Comparison of ENCODE assay signal across 8 cellular contexts in the genomic region with DNA sequence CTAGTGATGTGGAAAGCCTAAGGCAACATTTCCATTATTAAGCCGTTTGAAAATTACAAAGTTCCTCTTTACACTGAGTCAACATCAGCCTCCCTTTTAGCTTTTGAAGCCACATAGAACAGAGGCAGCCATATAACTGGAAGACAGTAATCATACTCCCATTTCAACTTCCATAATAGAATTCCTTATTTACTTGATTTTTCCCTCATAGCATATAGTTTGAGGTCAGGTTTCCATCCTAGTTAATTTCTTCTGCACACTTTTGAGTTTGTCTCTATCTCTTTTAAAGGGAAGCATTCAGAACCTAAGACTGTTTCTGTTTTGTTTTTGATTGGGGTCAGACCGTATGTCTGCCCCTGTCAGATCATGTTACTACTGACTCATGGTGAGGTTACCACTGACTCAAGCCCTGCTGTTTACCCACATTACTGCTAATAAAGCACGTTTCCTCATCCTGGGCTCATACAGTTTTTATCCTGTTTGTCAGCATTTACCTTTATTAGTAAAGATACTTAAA.
A peak's percentile ranks its signal among the peaks of the same experiment; 100 is the strongest.
DNase-seq lines count a peak whose midpoint lies in the region; ATAC-seq, FAIRE-seq and TF ChIP-seq lines count a peak whose summit lies in the region.

No MANE protein-coding gene starts in this region.

- DNase-seq in SK-N-SH (no peak), foreskin melanocyte (peak; percentile 81), GM19239 (ENCODE audit: insufficient read length, low spot score) (no peak), germinal center (ENCODE audit: low spot score) (no peak)
- DNase-seq in CD8-positive, alpha-beta memory T cell, result no peak

- H2AFZ ChIP-seq in SK-N-SH (ENCODE audit: low read depth), result no peak overlapping the region

- H3K4me1 ChIP-seq in SK-N-SH (ENCODE audit: control insufficient read depth in 1 of 2, insufficient read depth in 2 of 2, low read depth in 1 of 2, low read length in 1 of 2), result peaks cover 0 to 25% of the 10 kb centered on the region in 2 experiments; a peak in 3 of 4 replicates
- peaks cover 14% of the 10 kb centered on the region for H3K4me1 ChIP-seq in CD8-positive, alpha-beta memory T cell (ENCODE audit: insufficient read depth, low read length)

- H3K27ac Mint-ChIP-seq in CD8-positive, alpha-beta memory T cell, result peak overlapping the region in 3 of 8 donors; percentile 15 to 80 (median 52)

- peaks cover 0 to 7% (median 0%) of the 10 kb centered on the region in 3 donors for H3K36me3 Mint-ChIP-seq in CD8-positive, alpha-beta memory T cell

- no peak overlapping the region; a peak in 1 of 4 replicates for H3K4me3 ChIP-seq in SK-N-SH (ENCODE audit: low read depth in 2 of 2, low read length in 1 of 2)
- no peak overlapping the region for H3K4me3 ChIP-seq in CD8-positive, alpha-beta memory T cell (ENCODE audit: low read length)

- FAIRE-seq in GM19239 (lab: Jason Lieb, UNC), result no peak

- H3K27me3 Mint-ChIP-seq in CD8-positive, alpha-beta memory T cell, result peaks cover 0 to 1% of the 10 kb centered on the region in 2 donors

- peak overlapping the region; percentile 32; the same call in 1 of the 2 replicates for H3K9ac ChIP-seq in SK-N-SH

- CTCF ChIA-PET in SK-N-SH (lab: Yijun Ruan, JAX), result interaction anchor here (0.6 to 1.7 kb wide), 2 partner anchors 10 to 356 kb away, joined by 3 to 6 read pairs; no protein-coding TSS in a partner anchor
- CTCF ChIA-PET in CD8-positive, alpha-beta memory T cell (lab: Charles Lee), result interaction anchor here (1.7 kb wide), 1 partner anchor 11 kb away, joined by 3 read pairs; no protein-coding TSS in a partner anchor

- H3K4me3 Mint-ChIP-seq in CD8-positive, alpha-beta memory T cell, result peak overlapping the region in 1 of 7 donors; percentile 46

- no peak for TF ChIP-seq CTCF in 22Rv1 (IDR thresholded peaks at IDR 0.05)
- no peak for TF ChIP-seq CTCF in SK-N-SH (IDR thresholded peaks at IDR 0.05)

- H3K27ac ChIP-seq in 22Rv1 (0 out of 2 replicates have a peak overlapping the region, but pooled peaks have one; percentile 5), SK-N-SH (ENCODE audit: low read depth in 2 of 2, low read length in 1 of 2) (peak overlapping the region; percentile 65 to 76; a peak in 3 of 4 replicates)
- H3K27ac ChIP-seq in CD8-positive, alpha-beta memory T cell (ENCODE audit: low read depth, low read length), result no peak overlapping the region

- TF ChIP-seq RAD21 in SK-N-SH (IDR thresholded peaks at IDR 0.05; ENCODE audit: low read length), result no peak

- peak in 1 of 2 experiments; percentile 93; a peak in 2 of 4 replicates for TF ChIP-seq EP300 in SK-N-SH (IDR thresholded peaks at IDR 0.05; ENCODE audit: borderline replicate concordance in 1 of 2, low read depth in 1 of 2, low read length in 1 of 2)

- H3K4me1 Mint-ChIP-seq in CD8-positive, alpha-beta memory T cell, result peaks cover 15 to 26% (median 19%) of the 10 kb centered on the region in 3 donors

- ATAC-seq in GM18498 (IDR thresholded peaks at IDR 0.05; ENCODE audit: unreplicated experiment), result peak; percentile 70
- peak; percentile 69 for ATAC-seq in HG03378 (IDR thresholded peaks at IDR 0.05; ENCODE audit: unreplicated experiment)

- H3K9me2 ChIP-seq in SK-N-SH, result no peaks in the 10 kb centered on the region

- no peaks in the 10 kb centered on the region for H4K20me1 ChIP-seq in SK-N-SH (ENCODE audit: insufficient read depth)

- H3K9me3 Mint-ChIP-seq in CD8-positive, alpha-beta memory T cell, result peaks cover 0 to 2% (median 0%) of the 10 kb centered on the region in 5 donors

- H3K9me3 ChIP-seq in SK-N-SH, result no peaks in the 10 kb centered on the region
- H3K9me3 ChIP-seq in CD8-positive, alpha-beta memory T cell (ENCODE audit: low read length), result no peaks in the 10 kb centered on the region

- 4% methylated on average over 3 of the region's 3 CpGs for WGBS in SK-N-SH (ENCODE audit: low lambda C conversion rate)

- no peaks in the 10 kb centered on the region for H3K36me3 ChIP-seq in SK-N-SH (replicated peaks in 1 of 2; ENCODE audit: control insufficient read depth in 1 of 2, insufficient read depth in 2 of 2, low read length in 1 of 2)
- H3K36me3 ChIP-seq in CD8-positive, alpha-beta memory T cell (ENCODE audit: insufficient read depth, low read length), result no peaks in the 10 kb centered on the region

- H3K27me3 ChIP-seq in SK-N-SH (ENCODE audit: insufficient read depth), result no peaks in the 10 kb centered on the region
- no peaks in the 10 kb centered on the region for H3K27me3 ChIP-seq in CD8-positive, alpha-beta memory T cell (ENCODE audit: insufficient read depth, low read length, poor library complexity, severe bottlenecking)

- H3K4me2 ChIP-seq in SK-N-SH, result peak overlapping the region; percentile 44; the same call in 1 of the 2 replicates

- no peaks in the 10 kb centered on the region for H3K79me2 ChIP-seq in SK-N-SH (ENCODE audit: insufficient read depth)

- peaks cover 38% of the 10 kb centered on the region for H3F3A ChIP-seq in SK-N-SH (replicated peaks; ENCODE audit: insufficient read depth)

- POLR2A ChIA-PET in SK-N-SH (lab: Yijun Ruan, JAX), result no interaction called here
- POLR2A ChIA-PET in CD8-positive, alpha-beta memory T cell (lab: Charles Lee), result no interaction called here

TF ChIP-seq in SK-N-SH, 30 proteins besides CTCF, POLR2A, EP300 and RAD21 (continues in another document):
- TF ChIP-seq EZH2phosphoT487 (IDR thresholded peaks at IDR 0.05; ENCODE audit: borderline replicate concordance, low read depth) (no peak), FOXJ3 (CRISPR knock-in tag; IDR thresholded peaks at IDR 0.05) (no peak), JUND (IDR thresholded peaks at IDR 0.05) (peak; percentile 95), FOXM1 (IDR thresholded peaks at IDR 0.05; ENCODE audit: low read depth) (peak; percentile 49; the same call in 1 of the 2 replicates), SMC3 (IDR thresholded peaks at IDR 0.05; ENCODE audit: low read depth, low read length) (no peak), TCF12 (IDR thresholded peaks at IDR 0.05) (peak; percentile 93), TEAD4 (IDR thresholded peaks at IDR 0.05; ENCODE audit: borderline replicate concordance, insufficient read depth) (peak; percentile 71; the same call in 1 of the 2 replicates), GATA2 (CRISPR knock-in tag; IDR thresholded peaks at IDR 0.05) (no peak), NRF1 (IDR thresholded peaks at IDR 0.05; ENCODE audit: low read depth, low read length) (no peak), ELF1 (IDR thresholded peaks at IDR 0.05) (no peak; the same call in 1 of the 2 replicates), TAF1 (IDR thresholded peaks at IDR 0.05; ENCODE audit: borderline replicate concordance, low read depth, low read length) (no peak), RCOR1 (IDR thresholded peaks at IDR 0.05; ENCODE audit: low read length) (no peak), MXI1 (IDR thresholded peaks at IDR 0.05; ENCODE audit: low read depth, low read length) (no peak), RXRA (IDR thresholded peaks at IDR 0.05; ENCODE audit: borderline replicate concordance, low read depth) (peak; percentile 93), POLR2AphosphoS5 (IDR thresholded peaks at IDR 0.05; ENCODE audit: low read depth, low read length) (peak; percentile 69; the same call in 1 of the 2 replicates), SIN3A (IDR thresholded peaks at IDR 0.05; ENCODE audit: borderline replicate concordance, low read depth, low read length) (peak; percentile 91)
- TF ChIP-seq, protein P1, sequence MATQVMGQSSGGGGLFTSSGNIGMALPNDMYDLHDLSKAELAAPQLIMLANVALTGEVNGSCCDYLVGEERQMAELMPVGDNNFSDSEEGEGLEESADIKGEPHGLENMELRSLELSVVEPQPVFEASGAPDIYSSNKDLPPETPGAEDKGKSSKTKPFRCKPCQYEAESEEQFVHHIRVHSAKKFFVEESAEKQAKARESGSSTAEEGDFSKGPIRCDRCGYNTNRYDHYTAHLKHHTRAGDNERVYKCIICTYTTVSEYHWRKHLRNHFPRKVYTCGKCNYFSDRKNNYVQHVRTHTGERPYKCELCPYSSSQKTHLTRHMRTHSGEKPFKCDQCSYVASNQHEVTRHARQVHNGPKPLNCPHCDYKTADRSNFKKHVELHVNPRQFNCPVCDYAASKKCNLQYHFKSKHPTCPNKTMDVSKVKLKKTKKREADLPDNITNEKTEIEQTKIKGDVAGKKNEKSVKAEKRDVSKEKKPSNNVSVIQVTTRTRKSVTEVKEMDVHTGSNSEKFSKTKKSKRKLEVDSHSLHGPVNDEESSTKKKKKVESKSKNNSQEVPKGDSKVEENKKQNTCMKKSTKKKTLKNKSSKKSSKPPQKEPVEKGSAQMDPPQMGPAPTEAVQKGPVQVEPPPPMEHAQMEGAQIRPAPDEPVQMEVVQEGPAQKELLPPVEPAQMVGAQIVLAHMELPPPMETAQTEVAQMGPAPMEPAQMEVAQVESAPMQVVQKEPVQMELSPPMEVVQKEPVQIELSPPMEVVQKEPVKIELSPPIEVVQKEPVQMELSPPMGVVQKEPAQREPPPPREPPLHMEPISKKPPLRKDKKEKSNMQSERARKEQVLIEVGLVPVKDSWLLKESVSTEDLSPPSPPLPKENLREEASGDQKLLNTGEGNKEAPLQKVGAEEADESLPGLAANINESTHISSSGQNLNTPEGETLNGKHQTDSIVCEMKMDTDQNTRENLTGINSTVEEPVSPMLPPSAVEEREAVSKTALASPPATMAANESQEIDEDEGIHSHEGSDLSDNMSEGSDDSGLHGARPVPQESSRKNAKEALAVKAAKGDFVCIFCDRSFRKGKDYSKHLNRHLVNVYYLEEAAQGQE (IDR thresholded peaks at IDR 0.05; ENCODE audit: low read depth, low read length), result 0 out of 2 replicates have a peak, but pooled peaks have one; percentile 32
- TF ChIP-seq, protein P2, sequence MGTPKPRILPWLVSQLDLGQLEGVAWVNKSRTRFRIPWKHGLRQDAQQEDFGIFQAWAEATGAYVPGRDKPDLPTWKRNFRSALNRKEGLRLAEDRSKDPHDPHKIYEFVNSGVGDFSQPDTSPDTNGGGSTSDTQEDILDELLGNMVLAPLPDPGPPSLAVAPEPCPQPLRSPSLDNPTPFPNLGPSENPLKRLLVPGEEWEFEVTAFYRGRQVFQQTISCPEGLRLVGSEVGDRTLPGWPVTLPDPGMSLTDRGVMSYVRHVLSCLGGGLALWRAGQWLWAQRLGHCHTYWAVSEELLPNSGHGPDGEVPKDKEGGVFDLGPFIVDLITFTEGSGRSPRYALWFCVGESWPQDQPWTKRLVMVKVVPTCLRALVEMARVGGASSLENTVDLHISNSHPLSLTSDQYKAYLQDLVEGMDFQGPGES (IDR thresholded peaks at IDR 0.05; ENCODE audit: low read depth, low read length), result no peak
- TF ChIP-seq, protein P3, sequence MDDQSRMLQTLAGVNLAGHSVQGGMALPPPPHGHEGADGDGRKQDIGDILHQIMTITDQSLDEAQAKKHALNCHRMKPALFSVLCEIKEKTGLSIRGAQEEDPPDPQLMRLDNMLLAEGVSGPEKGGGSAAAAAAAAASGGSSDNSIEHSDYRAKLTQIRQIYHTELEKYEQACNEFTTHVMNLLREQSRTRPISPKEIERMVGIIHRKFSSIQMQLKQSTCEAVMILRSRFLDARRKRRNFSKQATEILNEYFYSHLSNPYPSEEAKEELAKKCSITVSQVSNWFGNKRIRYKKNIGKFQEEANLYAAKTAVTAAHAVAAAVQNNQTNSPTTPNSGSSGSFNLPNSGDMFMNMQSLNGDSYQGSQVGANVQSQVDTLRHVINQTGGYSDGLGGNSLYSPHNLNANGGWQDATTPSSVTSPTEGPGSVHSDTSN (IDR thresholded peaks at IDR 0.05), result peak; percentile 90
